7 cellular contexts compared by ENCODE assay signal in the genomic region with DNA sequence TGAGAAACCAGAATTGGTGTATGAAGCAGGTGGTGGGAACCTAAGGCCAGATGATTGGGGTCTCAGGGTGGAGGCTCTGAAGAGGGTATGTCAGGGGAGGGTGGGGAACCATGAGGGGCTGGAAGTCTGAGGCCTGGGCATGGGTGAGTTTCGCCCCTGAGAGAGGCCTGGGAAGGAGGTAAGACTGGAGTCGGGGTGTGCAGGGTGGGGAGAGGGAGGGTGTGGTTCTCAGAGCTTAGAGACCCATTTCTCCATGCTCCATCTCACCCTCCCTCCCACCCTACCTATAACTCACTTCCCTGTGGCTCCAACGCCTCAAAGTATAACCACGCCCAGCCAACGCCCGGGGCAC. TPM values are rescaled to one million over a fixed set of nuclear protein-coding genes. Genes with fewer than 3 reads are reported as not detected.
DNase-seq lines count a peak whose midpoint lies in the region; ATAC-seq and TF ChIP-seq lines count a peak whose summit lies in the region.
"Had no signal": no experiment of that assay in that cellular context is flagged by ENCODE, and none has a peak within 500 bp of the region (broad histone marks: within the 10 kb centered on the region; RNA-seq: fewer than 3 reads in every experiment).

No MANE protein-coding gene starts in this region.

- peaks cover 0 to 27% (median 10%) of the 10 kb centered on the region in 9 donors for H3K4me1 ChIP-seq in heart right ventricle
- H3K4me1 ChIP-seq in upper lobe of right lung, result peaks cover 20% of the 10 kb centered on the region

- H3K9me3 ChIP-seq in heart right ventricle (no peaks in the 10 kb centered on the region), upper lobe of right lung (no peaks in the 10 kb centered on the region)

- H3K27me3 ChIP-seq in heart right ventricle (no peaks in the 10 kb centered on the region), upper lobe of right lung (no peaks in the 10 kb centered on the region)

- H3K9me3 Mint-ChIP-seq in endothelial cell (ENCODE audit: unreplicated experiment), result no peaks in the 10 kb centered on the region

- peaks cover 2% of the 10 kb centered on the region for H3K4me1 Mint-ChIP-seq in endothelial cell (ENCODE audit: unreplicated experiment)

- peaks cover 8% of the 10 kb centered on the region for H3K36me3 Mint-ChIP-seq in endothelial cell (ENCODE audit: low read depth, unreplicated experiment)

- H3K27me3 Mint-ChIP-seq in endothelial cell (ENCODE audit: unreplicated experiment), result peaks cover 11% of the 10 kb centered on the region

- H3K27ac ChIP-seq in heart right ventricle (no peak overlapping the region), upper lobe of right lung (no peak overlapping the region)

- peak overlapping the region; percentile 84 for H3K4me3 Mint-ChIP-seq in endothelial cell (ENCODE audit: unreplicated experiment)

- H3K27ac Mint-ChIP-seq in endothelial cell (ENCODE audit: unreplicated experiment), result peak overlapping the region; percentile 48

- DNase-seq in heart right ventricle, result no peak
- no peak for DNase-seq in cardiac septum (ENCODE audit: low spot score)
- no peak for DNase-seq in endothelial cell (ENCODE audit: low spot score)
- DNase-seq in upper lobe of right lung, result no peak

- TF ChIP-seq CTCF in heart right ventricle (IDR thresholded peaks at IDR 0.05) (no peak), endothelial cell (IDR thresholded peaks at IDR 0.05; ENCODE audit: unreplicated experiment) (no peak), upper lobe of right lung (IDR thresholded peaks at IDR 0.05) (no peak)

- peak overlapping the region in 7 of 10 donors; percentile 64 to 80 (median 77) for H3K4me3 ChIP-seq in heart right ventricle
- peak overlapping the region; percentile 71 for H3K4me3 ChIP-seq in upper lobe of right lung

- H3K36me3 ChIP-seq in heart right ventricle, result peaks cover 0 to 5% (median 0%) of the 10 kb centered on the region in 9 donors
- no peaks in the 10 kb centered on the region for H3K36me3 ChIP-seq in upper lobe of right lung

- no peak for ATAC-seq in heart right ventricle
- ATAC-seq in upper lobe of right lung, result no peak
- no peak for ATAC-seq in GM18868 (IDR thresholded peaks at IDR 0.05; ENCODE audit: unreplicated experiment)
- no peak for ATAC-seq in HG02759 (IDR thresholded peaks at IDR 0.05; ENCODE audit: unreplicated experiment)

- intact Hi-C loops in heart right ventricle (cut with DNase I), result loop anchor here in 2 of 10 donors (2.0 kb wide), 2 partner anchors 43 to 47 kb away; partner anchors contain the start of gene CRTC1 (in 1 of the 2)
- intact Hi-C loops in cardiac septum (cut with DNase I), result no loop called here
- intact Hi-C loops in upper lobe of right lung (cut with DNase I), result no loop called here

- 10 to 18% methylated on average over 5 to 6 of the region's 6 CpGs for WGBS in heart right ventricle, 2 donors

RNA-seq across cellular contexts. Expression of gene KLHL26, which starts 1.0 kb away (rescaled TPM):
- 1 to 10 TPM; 4.6 to 8.2 (median 6.3) TPM for total RNA-seq in heart right ventricle
- 1 to 10 TPM; 3.4 to 4.6 TPM for polyA plus RNA-seq in heart right ventricle
- 5.4 TPM for total RNA-seq in cardiac septum
- total RNA-seq in endothelial cell (ENCODE audit: unreplicated experiment), result 5.1 TPM
- 11.8 TPM for total RNA-seq in upper lobe of right lung

RNA-seq across cellular contexts. Expression of gene TMEM59L, which starts 23.1 kb away (rescaled TPM):
- total RNA-seq in heart right ventricle (1 to 10 TPM in 5 of 10 donors, under 1 TPM in 5; 0.13 to 4.5 (median 0.89) TPM), cardiac septum (3.0 TPM), endothelial cell (ENCODE audit: unreplicated experiment) (0.15 TPM), upper lobe of right lung (2.2 TPM)
- 10 to 100 TPM in 1 of 2 donors, 1 to 10 TPM in 1; 2.5 to 13.8 TPM for polyA plus RNA-seq in heart right ventricle
- total RNA-seq: dermis microvascular lymphatic vessel endothelial cell had no signal

RNA-seq across cellular contexts. Expression of gene CRLF1, which starts 29.2 kb away (rescaled TPM):
- 10 to 100 TPM in 3 of 10 donors, 1 to 10 TPM in 6, under 1 TPM in 1; 0.68 to 42.1 (median 4.5) TPM for total RNA-seq in heart right ventricle
- polyA plus RNA-seq in heart right ventricle, result 100 to 1,000 TPM; 154 to 161 TPM
- 29.6 TPM for total RNA-seq in cardiac septum
- 0.74 TPM for total RNA-seq in endothelial cell (ENCODE audit: unreplicated experiment)
- 23.4 TPM for total RNA-seq in upper lobe of right lung

RNA-seq across cellular contexts. Expression of gene REX1BD, which starts 47.2 kb away (rescaled TPM):
- total RNA-seq in heart right ventricle (10 to 100 TPM; 63.4 to 96.3 (median 68.7) TPM), cardiac septum (58.9 TPM), endothelial cell (ENCODE audit: unreplicated experiment) (88.8 TPM), upper lobe of right lung (57.1 TPM)
- polyA plus RNA-seq in heart right ventricle, result 100 to 1,000 TPM in 1 of 2 donors, 10 to 100 TPM in 1; 58.5 to 107 TPM

RNA-seq across cellular contexts. Expression of gene CRTC1, which starts 47.7 kb away (rescaled TPM):
- total RNA-seq in heart right ventricle (10 to 100 TPM in 3 of 10 donors, 1 to 10 TPM in 7; 6.5 to 11.8 (median 9.3) TPM), cardiac septum (8.8 TPM), endothelial cell (ENCODE audit: unreplicated experiment) (17.5 TPM), upper lobe of right lung (13.8 TPM)
- 1 to 10 TPM; 3.2 to 8.6 TPM for polyA plus RNA-seq in heart right ventricle
